ENCODE assay signal across 6 cellular contexts in the genomic region with DNA sequence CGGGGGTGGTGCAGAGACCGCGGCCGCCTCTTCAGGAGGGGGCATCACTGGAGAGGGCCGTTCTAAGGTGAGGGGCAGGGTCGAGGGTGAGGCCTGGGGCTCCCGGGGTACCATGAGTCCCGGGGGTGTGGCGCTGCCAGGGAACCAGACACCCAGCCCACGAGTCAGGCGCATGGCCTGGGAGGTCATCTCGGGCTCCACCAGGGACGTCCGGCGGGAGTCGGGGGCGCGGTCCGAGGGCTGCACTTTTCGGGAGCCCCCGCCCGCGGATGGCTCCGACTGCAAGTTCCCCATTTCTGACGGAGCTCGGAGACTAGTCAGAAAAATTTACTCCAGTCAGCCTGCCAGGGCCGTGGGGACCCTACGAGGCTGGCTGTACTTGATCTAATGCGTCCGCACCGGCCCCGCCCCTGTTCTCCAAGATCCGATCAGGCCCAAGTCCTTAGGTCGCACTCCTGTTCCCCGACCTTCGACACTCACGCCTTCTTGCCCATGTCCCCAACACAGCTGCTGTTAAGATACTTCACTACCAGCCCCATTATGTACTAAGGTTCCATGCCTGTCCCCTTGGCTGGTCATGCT.
DNase-seq lines count a peak whose midpoint lies in the region; ATAC-seq lines count a peak whose summit lies in the region.

No MANE protein-coding gene starts in this region.

- no peaks in the 10 kb centered on the region for H3K9me3 ChIP-seq in muscle layer of duodenum (ENCODE audit: control insufficient read depth in 1 of 2, low read length in 2 of 2)

- DNase-seq in SHP77 treated with DMSO at 0.1 percent for 48 hours (lab: John Stamatoyannopoulos, UW) (no peak), AG08396 (ENCODE audit: low spot score) (no peak)

- peak overlapping the region; percentile 87 for H3K4me3 Mint-ChIP-seq in activated naive CD8-positive, alpha-beta T cell

- H3K27me3 ChIP-seq in muscle layer of duodenum (ENCODE audit: low read depth, low read length) = peaks cover 4% of the 10 kb centered on the region

- H3K4me1 Mint-ChIP-seq in activated naive CD8-positive, alpha-beta T cell (ENCODE audit: low read depth) = peaks cover 18% of the 10 kb centered on the region

- H3K27me3 Mint-ChIP-seq in activated naive CD8-positive, alpha-beta T cell = peaks cover 3% of the 10 kb centered on the region

- H3K27ac Mint-ChIP-seq in activated naive CD8-positive, alpha-beta T cell = peak overlapping the region; percentile 28

- peaks cover 3 to 28% of the 10 kb centered on the region in 2 donors for H3K4me1 ChIP-seq in muscle layer of duodenum (ENCODE audit: control insufficient read depth in 1 of 2, insufficient read depth in 2 of 2, low read length in 2 of 2)

- H3K36me3 ChIP-seq in muscle layer of duodenum (ENCODE audit: control insufficient read depth in 1 of 2, insufficient read depth in 2 of 2, low read length in 2 of 2) = peaks cover 17 to 31% of the 10 kb centered on the region in 2 donors

- peaks cover 13% of the 10 kb centered on the region for H3K36me3 Mint-ChIP-seq in activated naive CD8-positive, alpha-beta T cell

- ATAC-seq in GM18909 (IDR thresholded peaks at IDR 0.05; ENCODE audit: poor library complexity, unreplicated experiment) (peak; percentile 11), HG03571 (IDR thresholded peaks at IDR 0.05; ENCODE audit: unreplicated experiment) (no peak)

- no peaks in the 10 kb centered on the region for H3K9me3 Mint-ChIP-seq in activated naive CD8-positive, alpha-beta T cell (ENCODE audit: low read depth)

- no peak overlapping the region for H3K27ac ChIP-seq in muscle layer of duodenum (ENCODE audit: low read length)

- peak overlapping the region; percentile 60 to 71 for H3K4me3 ChIP-seq in muscle layer of duodenum (ENCODE audit: low read depth in 1 of 2, low read length in 2 of 2)
